31 cellular contexts compared by ENCODE assay signal in genomic region chr6:104795363-104795762, GRCh38.
DNase-seq lines count a peak whose midpoint lies in the region; ATAC-seq and FAIRE-seq lines count a peak whose summit lies in the region.
"Had no signal": no experiment of that assay in that cellular context is flagged by ENCODE, and none has a peak within 500 bp of the region (broad histone marks: within the 10 kb centered on the region; RNA-seq: fewer than 3 reads in every experiment).

No MANE protein-coding gene starts in this region.

- ATAC-seq in effector memory CD8-positive, alpha-beta T cell (replicated peaks) = no peak
- ATAC-seq: A549; activated T-helper 17 cell treated with anti-CD3 and anti-CD28 coated beads, Interleukin-2, amount 50 U/mL, for 72 hours; gastrocnemius medialis; left cardiac atrium; stimulated activated naive CD8-positive, alpha-beta T cell treated with anti-CD3 and anti-CD28 coated beads, Interleukin-15, Interleukin-2, amounts not matched to agents 100 U/mL and 50 U/mL, for 24 hours had no signal

- H3K36me3 Mint-ChIP-seq in effector memory CD8-positive, alpha-beta T cell (ENCODE audit: insufficient read depth) = peaks cover 7% of the 10 kb centered on the region

- DNase-seq in NCI-H748 (lab: John Stamatoyannopoulos, UW; ENCODE audit: unreplicated experiment) = peak; percentile 12
- DNase-seq in NCI-H748 treated with DMSO at 0.1 percent for 48 hours (lab: John Stamatoyannopoulos, UW) = no peak
- peak; percentile 2 for DNase-seq in NCI-H2029 treated with DMSO at 0.1 percent for 48 hours (lab: John Stamatoyannopoulos, UW)
- no peak for DNase-seq in NCI-H2227 (lab: John Stamatoyannopoulos, UW; ENCODE audit: unreplicated experiment)
- no peak for DNase-seq in activated CD4-positive, CD25-positive, alpha-beta regulatory T cell treated with anti-CD3 and anti-CD28 coated beads, Interleukin-2, amount 50 U/mL, for 72 hours
- no peak for DNase-seq in effector memory CD8-positive, alpha-beta T cell
- DNase-seq in cortex of kidney (lab: John Stamatoyannopoulos, UW) = no peak
- DNase-seq: activated CD4-positive, alpha-beta T cell treated with anti-CD3 and anti-CD28 coated beads for 4 hours; activated naive CD4-positive, alpha-beta T cell treated with anti-CD3 and anti-CD28 coated beads, Interleukin-2, amount 50 U/mL, for 16 hours; CD4-positive, alpha-beta T cell; EL; gastrocnemius medialis; GOT3; left cardiac atrium; NCI-H1436 treated with DMSO at 0.1 percent for 48 hours; NCI-H526 treated with DMSO at 0.1 percent for 48 hours; pancreas; Peyer's patch; retina; stimulated activated naive CD8-positive, alpha-beta T cell treated with anti-CD3 and anti-CD28 coated beads, Interleukin-15, Interleukin-2, amounts not matched to agents 100 U/mL and 50 U/mL, for 24 hours; SW 1271; T-helper 9 cell; testis had no signal

- H3K9me3 Mint-ChIP-seq in effector memory CD8-positive, alpha-beta T cell = no peaks in the 10 kb centered on the region
- H3K9me3 Mint-ChIP-seq: activated T-helper 17 cell treated with anti-CD3 and anti-CD28 coated beads, Interleukin-2, amount 50 U/mL, for 72 hours; CD4-positive, alpha-beta T cell; memory B cell had no signal

- H3K27ac Mint-ChIP-seq in effector memory CD8-positive, alpha-beta T cell = no peak overlapping the region
- H3K27ac Mint-ChIP-seq: activated T-helper 17 cell treated with anti-CD3 and anti-CD28 coated beads, Interleukin-2, amount 50 U/mL, for 72 hours; brain; CD4-positive, alpha-beta T cell; memory B cell had no signal

- H3K4me3 Mint-ChIP-seq in effector memory CD8-positive, alpha-beta T cell = no peak overlapping the region
- H3K4me3 Mint-ChIP-seq: activated T-helper 17 cell treated with anti-CD3 and anti-CD28 coated beads, Interleukin-2, amount 50 U/mL, for 72 hours; brain; CD4-positive, alpha-beta T cell; memory B cell had no signal

- no peaks in the 10 kb centered on the region for H3K27me3 Mint-ChIP-seq in effector memory CD8-positive, alpha-beta T cell
- H3K27me3 Mint-ChIP-seq: activated T-helper 17 cell treated with anti-CD3 and anti-CD28 coated beads, Interleukin-2, amount 50 U/mL, for 72 hours; brain; CD4-positive, alpha-beta T cell; memory B cell had no signal

- FAIRE-seq in islet of Langerhans (lab: Jason Lieb, UNC) = peak; percentile 9
- FAIRE-seq: A549, D721Med, endothelial cell of umbilical vein, GM19239 had no signal

- H3K4me1 Mint-ChIP-seq in effector memory CD8-positive, alpha-beta T cell (ENCODE audit: low read depth in 2 of 2) = no peaks in the 10 kb centered on the region
- H3K4me1 Mint-ChIP-seq: activated T-helper 17 cell treated with anti-CD3 and anti-CD28 coated beads, Interleukin-2, amount 50 U/mL, for 72 hours; brain had no signal

Comparison
In these comparisons a context has a peak if more than half of its experiments do, and no peak if none do; other contexts are left out.
1. DNase-seq: peak in NCI-H748 (single experiment) and NCI-H2029 treated with DMSO at 0.1 percent for 48 hours (single experiment); none in NCI-H748 treated with DMSO at 0.1 percent for 48 hours (single experiment), NCI-H2227 (single experiment), activated CD4-positive, CD25-positive, alpha-beta regulatory T cell treated with anti-CD3 and anti-CD28 coated beads, Interleukin-2, amount 50 U/mL, for 72 hours (single experiment), effector memory CD8-positive, alpha-beta T cell (0 of 3) and cortex of kidney (single experiment).